Comparison of ENCODE assay signal across 17 cellular contexts in genomic region chr15:81337241-81337640, GRCh38. TPM values are rescaled to one million over a fixed set of nuclear protein-coding genes. Genes with fewer than 3 reads are reported as not detected.
DNase-seq lines count a peak whose midpoint lies in the region; FAIRE-seq and TF ChIP-seq lines count a peak whose summit lies in the region.
"Had no signal": no experiment of that assay in that cellular context is flagged by ENCODE, and none has a peak within 500 bp of the region (broad histone marks: within the 10 kb centered on the region; RNA-seq: fewer than 3 reads in every experiment).

No MANE protein-coding gene starts in this region.

- no peak overlapping the region for H3K4me3 Mint-ChIP-seq in neural progenitor cell
- no peak overlapping the region for H3K4me3 Mint-ChIP-seq in endodermal cell
- H3K4me3 Mint-ChIP-seq: CD8-positive, alpha-beta memory T cell had no signal

- H3K27me3 ChIP-seq in neural progenitor cell (no peaks in the 10 kb centered on the region), tibial artery (no peaks in the 10 kb centered on the region), endodermal cell (ENCODE audit: control insufficient read depth, insufficient read depth, low read length, poor library complexity, severe bottlenecking) (no peaks in the 10 kb centered on the region)
- H3K27me3 ChIP-seq: BLaER1 treated with 17β-estradiol and CSF1 and Interleukin-3, amounts not matched to agents 10 nM and 100 nM had no signal

- H3K27ac ChIP-seq in VCaP (peak overlapping the region; percentile 69; the same call in 1 of the 2 replicates), neural progenitor cell (no peak overlapping the region), tibial artery (peak overlapping the region; percentile 23 to 60), endodermal cell (ENCODE audit: low read depth, low read length) (no peak overlapping the region)

- H3K9me3 Mint-ChIP-seq in neural progenitor cell (no peaks in the 10 kb centered on the region), endodermal cell (no peaks in the 10 kb centered on the region)
- H3K9me3 Mint-ChIP-seq: CD8-positive, alpha-beta memory T cell had no signal

- no peak overlapping the region for H3K4me2 ChIP-seq in neural progenitor cell

- H4K20me1 ChIP-seq in neural progenitor cell (ENCODE audit: low read depth): no peaks in the 10 kb centered on the region
- H4K20me1 ChIP-seq: BLaER1 treated with 17β-estradiol and CSF1 and Interleukin-3, amounts not matched to agents 10 nM and 100 nM had no signal

- H3K36me3 ChIP-seq in neural progenitor cell: no peaks in the 10 kb centered on the region
- no peaks in the 10 kb centered on the region for H3K36me3 ChIP-seq in tibial artery
- no peaks in the 10 kb centered on the region for H3K36me3 ChIP-seq in endodermal cell (ENCODE audit: control insufficient read depth, insufficient read depth, low read length)
- H3K36me3 ChIP-seq: BLaER1 treated with 17β-estradiol and CSF1 and Interleukin-3, amounts not matched to agents 10 nM and 100 nM had no signal

- FAIRE-seq in GM12892 (lab: Jason Lieb, UNC): peak; percentile 14
- FAIRE-seq: H1 had no signal

- H3K36me3 Mint-ChIP-seq in neural progenitor cell (no peaks in the 10 kb centered on the region), endodermal cell (ENCODE audit: low read depth) (no peaks in the 10 kb centered on the region)

- WGBS in endodermal cell (ENCODE audit: insufficient coverage in 1 of 2, insufficient read length in 1 of 2), 2 experiments: 89 to 100% methylated on average over 1 to 3 of the region's 3 CpGs

- H3K9me3 ChIP-seq in neural progenitor cell (ENCODE audit: low read depth): no peaks in the 10 kb centered on the region
- H3K9me3 ChIP-seq in tibial artery: no peaks in the 10 kb centered on the region
- no peaks in the 10 kb centered on the region for H3K9me3 ChIP-seq in endodermal cell (ENCODE audit: control insufficient read depth, low read length)
- H3K9me3 ChIP-seq: BLaER1 treated with 17β-estradiol and CSF1 and Interleukin-3, amounts not matched to agents 10 nM and 100 nM had no signal

- no peaks in the 10 kb centered on the region for H3F3A ChIP-seq in neural progenitor cell (ENCODE audit: low read depth)

- H2AFZ ChIP-seq in neural progenitor cell (replicated peaks): no peak overlapping the region

- no peaks in the 10 kb centered on the region for H3K79me2 ChIP-seq in neural progenitor cell (ENCODE audit: low read depth)

- intact Hi-C loops in tibial artery (cut with DNase I; ENCODE audit: low total_unique reads): no loop called here

- no peak for DNase-seq in GM12892 (ENCODE audit: insufficient read length)
- DNase-seq in neural progenitor cell (ENCODE audit: low spot score): no peak
- DNase-seq in tibial artery: no peak
- DNase-seq in endodermal cell: no peak
- DNase-seq in anterior cingulate cortex (lab: John Stamatoyannopoulos, UW): no peak
- no peak for DNase-seq in DMS114 treated with DMSO at 0.1 percent for 48 hours (lab: John Stamatoyannopoulos, UW; ENCODE audit: unreplicated experiment)
- DNase-seq: NCI-H1694 treated with DMSO at 0.1 percent for 48 hours, NCI-H2227 treated with DMSO at 0.1 percent for 48 hours, NCI-H510A treated with DMSO at 0.1 percent for 48 hours, NCI-H774, SHP77 treated with DMSO at 0.1 percent for 48 hours had no signal

- H3K27ac Mint-ChIP-seq in neural progenitor cell (peak overlapping the region; percentile 81), endodermal cell (no peak overlapping the region)

- no peak overlapping the region for H3K9ac ChIP-seq in neural progenitor cell
- H3K9ac ChIP-seq in endodermal cell (ENCODE audit: extremely low read depth, low read length, poor library complexity, severe bottlenecking): no peak overlapping the region

- H3K4me3 ChIP-seq in neural progenitor cell (no peak overlapping the region), tibial artery (no peak overlapping the region), endodermal cell (ENCODE audit: low read length) (no peak overlapping the region)
- H3K4me3 ChIP-seq: BLaER1 treated with 17β-estradiol and CSF1 and Interleukin-3, amounts not matched to agents 10 nM and 100 nM had no signal

- no peak for TF ChIP-seq POLR2A in GM12892 (IDR thresholded peaks at IDR 0.05; ENCODE audit: low read depth, low read length)

- H3K27me3 Mint-ChIP-seq in neural progenitor cell (ENCODE audit: insufficient read depth, low read depth) (peaks cover 2% of the 10 kb centered on the region), endodermal cell (ENCODE audit: insufficient read depth) (no peaks in the 10 kb centered on the region)
- H3K27me3 Mint-ChIP-seq: CD8-positive, alpha-beta memory T cell had no signal

- H3K4me1 Mint-ChIP-seq in neural progenitor cell: no peaks in the 10 kb centered on the region
- H3K4me1 Mint-ChIP-seq in endodermal cell: peaks cover 10% of the 10 kb centered on the region

- TF ChIP-seq CTCF in VCaP (conservative IDR thresholded peaks at IDR 0.05): no peak
- no peak for TF ChIP-seq CTCF in neural progenitor cell (IDR thresholded peaks at IDR 0.05)
- no peak for TF ChIP-seq CTCF in tibial artery (IDR thresholded peaks at IDR 0.05)
- no peak for TF ChIP-seq CTCF in endodermal cell (conservative IDR thresholded peaks at IDR 0.05)

- H3K4me1 ChIP-seq in neural progenitor cell (no peaks in the 10 kb centered on the region), tibial artery (peaks cover 0 to 30% (median 21%) of the 10 kb centered on the region in 4 donors), endodermal cell (ENCODE audit: control insufficient read depth, insufficient read depth, low read length) (no peaks in the 10 kb centered on the region)

RNA-seq across cellular contexts. Expression of gene STARD5, which starts 13.3 kb away (rescaled TPM):
- polyA plus RNA-seq in GM12892 (2012; ENCODE audit: missing spikeins): 4.0 TPM
- total RNA-seq in neural progenitor cell (ENCODE audit: low replicate concordance) (7.2 and 8.5 TPM in 2 replicates), endodermal cell (1 to 10 TPM; 2.0 to 5.4 TPM)
- 5.0 TPM for polyA plus RNA-seq in endodermal cell (2013, experiment 1 of 2)
- 5.5 TPM for polyA plus RNA-seq in endodermal cell (2013, experiment 2 of 2)

RNA-seq across cellular contexts. Expression of gene TMC3, which starts 36.8 kb away (rescaled TPM):
- polyA plus RNA-seq in GM12892 (2012; ENCODE audit: missing spikeins): 0.13 TPM
- 0.09 and 0.13 TPM in 2 replicates for total RNA-seq in neural progenitor cell (ENCODE audit: low replicate concordance)
- total RNA-seq in endodermal cell: not detected
- polyA plus RNA-seq in endodermal cell (2013, experiment 1 of 2): 0.07 TPM
- polyA plus RNA-seq in endodermal cell (2013, experiment 2 of 2): 0.12 TPM
- total RNA-seq: A673; CD8-positive, alpha-beta memory T cell; H1; RPMI7951 had no signal
- polyA plus RNA-seq: CD8-positive, alpha-beta memory T cell; H1 had no signal

Comparison
In these comparisons a context has a peak if more than half of its experiments do, and no peak if none do; other contexts are left out.
1. H3K27ac ChIP-seq: peak in VCaP (single experiment) and tibial artery (2 of 2); none in neural progenitor cell (single experiment) and endodermal cell (single experiment).